In the genomic region with DNA sequence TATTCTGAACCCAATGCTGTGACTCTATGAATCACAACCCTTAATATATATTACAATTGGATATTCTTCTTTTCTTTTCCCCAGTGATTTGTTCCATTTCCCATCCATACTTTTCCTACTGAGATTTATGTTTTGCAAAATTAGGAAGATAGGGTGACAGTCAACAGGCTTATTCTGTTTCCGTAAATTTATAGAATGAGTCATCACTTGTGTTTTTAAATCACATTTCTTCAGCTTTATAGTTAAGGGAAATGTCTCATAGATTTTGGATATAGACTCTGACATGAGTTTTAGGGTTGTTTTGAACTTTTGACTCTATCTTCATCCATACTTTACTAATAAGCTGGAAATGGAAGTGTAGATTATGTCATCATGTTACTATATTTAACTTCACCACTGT, we compare ENCODE assay signal across 28 cellular contexts.
"Had no signal": no experiment of that assay in that cellular context is flagged by ENCODE, and none has a peak within 500 bp of the region (broad histone marks: within the 10 kb centered on the region; RNA-seq: fewer than 3 reads in every experiment).

No MANE protein-coding gene starts in this region.

- H3K36me3 Mint-ChIP-seq: mesothelial cell of epicardium, naive B cell had no signal

- H3K4me1 Mint-ChIP-seq: naive B cell had no signal

- H3K27me3 Mint-ChIP-seq: dendritic cell treated with granulocyte-macrophage colony-stimulating factor and Interleukin-4, amounts not matched to agents 40 ng/mL and 50 ng/mL, for 4 days; effector memory CD8-positive, alpha-beta T cell; naive B cell had no signal

- FAIRE-seq: endometrium, islet of Langerhans, keratinocyte had no signal

- ATAC-seq: effector memory CD8-positive, alpha-beta T cell; esophagus mucosa; gastrocnemius medialis; heart right ventricle; left cardiac atrium; left lung; left ventricle myocardium superior; lower lobe of right lung; mucosa of descending colon had no signal

- H3K27ac ChIP-seq: colonic mucosa, epithelial cell of prostate, esophagus squamous epithelium, gastrocnemius medialis, heart right ventricle, left lung, lower lobe of right lung had no signal

- H3K9me3 Mint-ChIP-seq: endodermal cell, mesothelial cell of epicardium had no signal

- DNase-seq: colonic mucosa; cortex of kidney; effector CD8-positive, alpha-beta T cell; effector memory CD8-positive, alpha-beta T cell; endodermal cell; erythroblast; esophagus squamous epithelium; foreskin fibroblast; foreskin melanocyte; gastrocnemius medialis; glutamatergic neuron; head of caudate nucleus; heart right ventricle; hippocampal formation; left cardiac atrium; left lung; left ventricle myocardium superior; lower lobe of right lung; mesenchymal stem cell; mucosa of descending colon; naive B cell had no signal

- H3K36me3 ChIP-seq: colonic mucosa, esophagus squamous epithelium, gastrocnemius medialis, heart right ventricle, left lung, lower lobe of right lung had no signal

- H3K9me3 ChIP-seq: colonic mucosa, esophagus squamous epithelium, gastrocnemius medialis, left lung, lower lobe of right lung, mucosa of descending colon had no signal

- H3K4me3 ChIP-seq: colonic mucosa, esophagus squamous epithelium, gastrocnemius medialis, heart right ventricle, left lung, lower lobe of right lung, mucosa of descending colon had no signal

- H3K4me3 Mint-ChIP-seq: dendritic cell treated with granulocyte-macrophage colony-stimulating factor and Interleukin-4, amounts not matched to agents 40 ng/mL and 50 ng/mL, for 4 days; effector memory CD8-positive, alpha-beta T cell; endodermal cell; mesothelial cell of epicardium; naive B cell had no signal

- H3K27ac Mint-ChIP-seq: dendritic cell treated with granulocyte-macrophage colony-stimulating factor and Interleukin-4, amounts not matched to agents 40 ng/mL and 50 ng/mL, for 4 days; effector memory CD8-positive, alpha-beta T cell; endodermal cell; mesothelial cell of epicardium; naive B cell had no signal

- H3K27me3 ChIP-seq: colonic mucosa, esophagus squamous epithelium, gastrocnemius medialis, heart right ventricle, left lung had no signal

- H3K4me1 ChIP-seq: colonic mucosa, esophagus squamous epithelium, gastrocnemius medialis, heart right ventricle, left lung, lower lobe of right lung had no signal
